In genomic region chr3:194757629-194758028, GRCh38 we compare ENCODE assay signal across 14 cellular contexts.
A peak's percentile ranks its signal among the peaks of the same experiment; 100 is the strongest.
DNase-seq lines count a peak whose midpoint lies in the region; ATAC-seq and TF ChIP-seq lines count a peak whose summit lies in the region.
"Had no signal": no experiment of that assay in that cellular context is flagged by ENCODE, and none has a peak within 500 bp of the region (broad histone marks: within the 10 kb centered on the region; RNA-seq: fewer than 3 reads in every experiment).

No MANE protein-coding gene starts in this region.

- H3K4me1 ChIP-seq in ectodermal cell (ENCODE audit: control insufficient read depth, insufficient read depth, low read length) (peaks cover 17% of the 10 kb centered on the region), lower lobe of right lung (peaks cover 6% of the 10 kb centered on the region)
- H3K4me1 ChIP-seq: Peyer's patch had no signal

- TF ChIP-seq CTCF in lower lobe of right lung (IDR thresholded peaks at IDR 0.05) = no peak

- ATAC-seq in lower lobe of right lung (peak; percentile 13 to 68), GM21529 (IDR thresholded peaks at IDR 0.05; ENCODE audit: unreplicated experiment) (no peak)
- ATAC-seq: activated T-helper 17 cell treated with anti-CD3 and anti-CD28 coated beads, Interleukin-2, amount 50 U/mL, for 72 hours had no signal

- H3K9me3 ChIP-seq in ectodermal cell (ENCODE audit: control insufficient read depth, low read length) (no peaks in the 10 kb centered on the region), lower lobe of right lung (no peaks in the 10 kb centered on the region)
- H3K9me3 ChIP-seq: Peyer's patch had no signal

- H3K4me3 ChIP-seq in ectodermal cell (ENCODE audit: insufficient read depth, low read depth, low read length) (no peak overlapping the region), lower lobe of right lung (no peak overlapping the region)
- H3K4me3 ChIP-seq: coronary artery, Peyer's patch had no signal

- intact Hi-C loops in lower lobe of right lung (cut with DNase I) = no loop called here

- H3K27me3 ChIP-seq in ectodermal cell (ENCODE audit: control insufficient read depth, insufficient read depth, low read length, poor library complexity, severe bottlenecking) (no peaks in the 10 kb centered on the region), lower lobe of right lung (ENCODE audit: low read depth) (no peaks in the 10 kb centered on the region)
- H3K27me3 ChIP-seq: Peyer's patch had no signal

- H3K36me3 ChIP-seq in ectodermal cell (ENCODE audit: control insufficient read depth, insufficient read depth, low read length) (no peaks in the 10 kb centered on the region), lower lobe of right lung (no peaks in the 10 kb centered on the region)
- H3K36me3 ChIP-seq: Peyer's patch had no signal

- H3K27ac ChIP-seq in ectodermal cell (ENCODE audit: insufficient read depth, low read depth, low read length, poor library complexity, severe bottlenecking) (peak overlapping the region; percentile 12), lower lobe of right lung (no peak overlapping the region), temporal lobe (ENCODE audit: low read depth, low read length) (peak overlapping the region; percentile 57)
- H3K27ac ChIP-seq: Peyer's patch had no signal

- 66 to 71% methylated on average over 2 of the region's 2 CpGs for WGBS in ectodermal cell, 2 experiments

- peak; percentile 34 for DNase-seq in NCI-H1694 treated with DMSO at 0.1 percent for 48 hours (lab: John Stamatoyannopoulos, UW)
- DNase-seq in lower lobe of right lung = no peak
- no peak for DNase-seq in activated naive CD4-positive, alpha-beta T cell treated with Interleukin-2 at 50 U/mL for 16 hours
- no peak for DNase-seq in NCI-H2227 (lab: John Stamatoyannopoulos, UW; ENCODE audit: unreplicated experiment)
- DNase-seq: amniotic stem cell, NCI-H1417 treated with DMSO at 0.1 percent for 48 hours, NCI-H774, nephron progenitor cell, Peyer's patch had no signal
